1 cellular context compared by ENCODE assay signal in genomic region chr2:238306680-238306998, GRCh38.
TF ChIP-seq lines count a peak whose summit lies in the region.

No MANE protein-coding gene starts in this region.

TF ChIP-seq in GM12878, 131 proteins besides CTCF, POLR2A, EP300 and RAD21:
- TF ChIP-seq, protein P1, sequence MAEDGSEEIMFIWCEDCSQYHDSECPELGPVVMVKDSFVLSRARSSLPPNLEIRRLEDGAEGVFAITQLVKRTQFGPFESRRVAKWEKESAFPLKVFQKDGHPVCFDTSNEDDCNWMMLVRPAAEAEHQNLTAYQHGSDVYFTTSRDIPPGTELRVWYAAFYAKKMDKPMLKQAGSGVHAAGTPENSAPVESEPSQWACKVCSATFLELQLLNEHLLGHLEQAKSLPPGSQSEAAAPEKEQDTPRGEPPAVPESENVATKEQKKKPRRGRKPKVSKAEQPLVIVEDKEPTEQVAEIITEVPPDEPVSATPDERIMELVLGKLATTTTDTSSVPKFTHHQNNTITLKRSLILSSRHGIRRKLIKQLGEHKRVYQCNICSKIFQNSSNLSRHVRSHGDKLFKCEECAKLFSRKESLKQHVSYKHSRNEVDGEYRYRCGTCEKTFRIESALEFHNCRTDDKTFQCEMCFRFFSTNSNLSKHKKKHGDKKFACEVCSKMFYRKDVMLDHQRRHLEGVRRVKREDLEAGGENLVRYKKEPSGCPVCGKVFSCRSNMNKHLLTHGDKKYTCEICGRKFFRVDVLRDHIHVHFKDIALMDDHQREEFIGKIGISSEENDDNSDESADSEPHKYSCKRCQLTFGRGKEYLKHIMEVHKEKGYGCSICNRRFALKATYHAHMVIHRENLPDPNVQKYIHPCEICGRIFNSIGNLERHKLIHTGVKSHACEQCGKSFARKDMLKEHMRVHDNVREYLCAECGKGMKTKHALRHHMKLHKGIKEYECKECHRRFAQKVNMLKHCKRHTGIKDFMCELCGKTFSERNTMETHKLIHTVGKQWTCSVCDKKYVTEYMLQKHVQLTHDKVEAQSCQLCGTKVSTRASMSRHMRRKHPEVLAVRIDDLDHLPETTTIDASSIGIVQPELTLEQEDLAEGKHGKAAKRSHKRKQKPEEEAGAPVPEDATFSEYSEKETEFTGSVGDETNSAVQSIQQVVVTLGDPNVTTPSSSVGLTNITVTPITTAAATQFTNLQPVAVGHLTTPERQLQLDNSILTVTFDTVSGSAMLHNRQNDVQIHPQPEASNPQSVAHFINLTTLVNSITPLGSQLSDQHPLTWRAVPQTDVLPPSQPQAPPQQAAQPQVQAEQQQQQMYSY (CRISPR knock-in tag; IDR thresholded peaks at IDR 0.05): no peak
- TF ChIP-seq MTA2 (IDR thresholded peaks at IDR 0.05; ENCODE audit: low read depth): no peak
- TF ChIP-seq NFYA (IDR thresholded peaks at IDR 0.05; ENCODE audit: borderline replicate concordance, low read depth, low read length): no peak
- TF ChIP-seq, protein P2, sequence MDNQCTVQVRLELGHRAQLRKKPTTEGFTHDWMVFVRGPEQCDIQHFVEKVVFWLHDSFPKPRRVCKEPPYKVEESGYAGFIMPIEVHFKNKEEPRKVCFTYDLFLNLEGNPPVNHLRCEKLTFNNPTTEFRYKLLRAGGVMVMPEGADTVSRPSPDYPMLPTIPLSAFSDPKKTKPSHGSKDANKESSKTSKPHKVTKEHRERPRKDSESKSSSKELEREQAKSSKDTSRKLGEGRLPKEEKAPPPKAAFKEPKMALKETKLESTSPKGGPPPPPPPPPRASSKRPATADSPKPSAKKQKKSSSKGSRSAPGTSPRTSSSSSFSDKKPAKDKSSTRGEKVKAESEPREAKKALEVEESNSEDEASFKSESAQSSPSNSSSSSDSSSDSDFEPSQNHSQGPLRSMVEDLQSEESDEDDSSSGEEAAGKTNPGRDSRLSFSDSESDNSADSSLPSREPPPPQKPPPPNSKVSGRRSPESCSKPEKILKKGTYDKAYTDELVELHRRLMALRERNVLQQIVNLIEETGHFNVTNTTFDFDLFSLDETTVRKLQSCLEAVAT (IDR thresholded peaks at IDR 0.05): no peak
- TF ChIP-seq E2F8 (IDR thresholded peaks at IDR 0.05; ENCODE audit: low read depth, partially characterized antibody): no peak
- TF ChIP-seq ZSCAN29 (IDR thresholded peaks at IDR 0.05): no peak
- TF ChIP-seq FOXM1 (IDR thresholded peaks at IDR 0.05; ENCODE audit: low read depth, low read length): no peak
- no peak for TF ChIP-seq SUZ12 (IDR thresholded peaks at IDR 0.05; ENCODE audit: unreplicated experiment)
- no peak for TF ChIP-seq CBX5 (IDR thresholded peaks at IDR 0.05; ENCODE audit: low read depth)
- TF ChIP-seq, protein P3, sequence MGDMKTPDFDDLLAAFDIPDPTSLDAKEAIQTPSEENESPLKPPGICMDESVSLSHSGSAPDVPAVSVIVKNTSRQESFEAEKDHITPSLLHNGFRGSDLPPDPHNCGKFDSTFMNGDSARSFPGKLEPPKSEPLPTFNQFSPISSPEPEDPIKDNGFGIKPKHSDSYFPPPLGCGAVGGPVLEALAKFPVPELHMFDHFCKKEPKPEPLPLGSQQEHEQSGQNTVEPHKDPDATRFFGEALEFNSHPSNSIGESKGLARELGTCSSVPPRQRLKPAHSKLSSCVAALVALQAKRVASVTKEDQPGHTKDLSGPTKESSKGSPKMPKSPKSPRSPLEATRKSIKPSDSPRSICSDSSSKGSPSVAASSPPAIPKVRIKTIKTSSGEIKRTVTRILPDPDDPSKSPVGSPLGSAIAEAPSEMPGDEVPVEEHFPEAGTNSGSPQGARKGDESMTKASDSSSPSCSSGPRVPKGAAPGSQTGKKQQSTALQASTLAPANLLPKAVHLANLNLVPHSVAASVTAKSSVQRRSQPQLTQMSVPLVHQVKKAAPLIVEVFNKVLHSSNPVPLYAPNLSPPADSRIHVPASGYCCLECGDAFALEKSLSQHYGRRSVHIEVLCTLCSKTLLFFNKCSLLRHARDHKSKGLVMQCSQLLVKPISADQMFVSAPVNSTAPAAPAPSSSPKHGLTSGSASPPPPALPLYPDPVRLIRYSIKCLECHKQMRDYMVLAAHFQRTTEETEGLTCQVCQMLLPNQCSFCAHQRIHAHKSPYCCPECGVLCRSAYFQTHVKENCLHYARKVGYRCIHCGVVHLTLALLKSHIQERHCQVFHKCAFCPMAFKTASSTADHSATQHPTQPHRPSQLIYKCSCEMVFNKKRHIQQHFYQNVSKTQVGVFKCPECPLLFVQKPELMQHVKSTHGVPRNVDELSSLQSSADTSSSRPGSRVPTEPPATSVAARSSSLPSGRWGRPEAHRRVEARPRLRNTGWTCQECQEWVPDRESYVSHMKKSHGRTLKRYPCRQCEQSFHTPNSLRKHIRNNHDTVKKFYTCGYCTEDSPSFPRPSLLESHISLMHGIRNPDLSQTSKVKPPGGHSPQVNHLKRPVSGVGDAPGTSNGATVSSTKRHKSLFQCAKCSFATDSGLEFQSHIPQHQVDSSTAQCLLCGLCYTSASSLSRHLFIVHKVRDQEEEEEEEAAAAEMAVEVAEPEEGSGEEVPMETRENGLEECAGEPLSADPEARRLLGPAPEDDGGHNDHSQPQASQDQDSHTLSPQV (IDR thresholded peaks at IDR 0.05): no peak
- TF ChIP-seq DPF2 (IDR thresholded peaks at IDR 0.05): no peak
TF ChIP-seq in GM12878: peak in this region for 0.
